In genomic region chr12:130026608-130027176, GRCh38 we compare ENCODE assay signal across 8 cellular contexts.
DNase-seq lines count a peak whose midpoint lies in the region; ATAC-seq and TF ChIP-seq lines count a peak whose summit lies in the region.

No MANE protein-coding gene starts in this region.

- H2AFZ ChIP-seq in HCT116 (ENCODE audit: low read depth, low read length, poor library complexity, severe bottlenecking): no peak overlapping the region

- RAD21 ChIA-PET in HCT116 (lab: Charles Lee; ENCODE audit: low non-redundant PET in 1 of 2, low total read pairs in 2 of 2, uncharacterized antibody in 2 of 2, unreplicated experiment in 2 of 2): no interaction called here

- no peaks in the 10 kb centered on the region for H4K20me1 ChIP-seq in HCT116 (ENCODE audit: insufficient read depth)

- H3K79me2 ChIP-seq in HCT116 (ENCODE audit: insufficient read depth, low read length): no peaks in the 10 kb centered on the region

- intact Hi-C loops in Calu3 (cut with micrococcal nuclease; ENCODE audit: unreplicated experiment): loop anchor here (1.0 kb wide), 1 partner anchor 309 kb away; no protein-coding TSS in a partner anchor
- intact Hi-C loops in HCT116 (cut with micrococcal nuclease): loop anchor here (1.0 to 5.0 kb wide), 2 partner anchors 311 to 722 kb away; partner anchors contain the start of gene PIWIL1
- intact Hi-C loops in dorsolateral prefrontal cortex (cut with DNase I): no loop called here
- intact Hi-C loops in sciatic nerve (cut with DNase I): no loop called here

- DNase-seq in Calu3 (peak; percentile 57), HCT116 (ENCODE audit: low read depth, low spot score) (no peak), RKO (ENCODE audit: low spot score) (peak; percentile 48), dorsolateral prefrontal cortex (peak in 4 of 10 donors; percentile 45 to 53 (median 49)), sciatic nerve (ENCODE audit: low spot score) (peak; percentile 32), GOT3 (lab: John Stamatoyannopoulos, UW) (no peak)
- no peak for DNase-seq in CD8-positive, alpha-beta memory T cell

- no peaks in the 10 kb centered on the region for H3K9me2 ChIP-seq in HCT116 (ENCODE audit: insufficient read depth)

- H3K4me3 Mint-ChIP-seq in Calu3 (ENCODE audit: low read depth, unreplicated experiment): no peak overlapping the region
- H3K4me3 Mint-ChIP-seq in CD8-positive, alpha-beta memory T cell: no peak overlapping the region

- no peak for ATAC-seq in HCT116
- ATAC-seq in sciatic nerve: no peak
- ATAC-seq in HG03521 (IDR thresholded peaks at IDR 0.05; ENCODE audit: unreplicated experiment): no peak

- no peak overlapping the region for H3K27ac Mint-ChIP-seq in Calu3 (ENCODE audit: unreplicated experiment)
- no peak overlapping the region for H3K27ac Mint-ChIP-seq in CD8-positive, alpha-beta memory T cell

- H3K4me2 ChIP-seq in HCT116 (ENCODE audit: low read length): no peak overlapping the region

- H3K36me3 ChIP-seq in HCT116 (ENCODE audit: control insufficient read depth in 1 of 2, insufficient read depth in 2 of 2, low read length in 2 of 2): no peaks in the 10 kb centered on the region
- H3K36me3 ChIP-seq in CD8-positive, alpha-beta memory T cell (ENCODE audit: insufficient read depth, low read length): no peaks in the 10 kb centered on the region

- H3K4me3 ChIP-seq in HCT116 (replicated peaks in 1 of 2; ENCODE audit: low read depth in 1 of 2, low read length in 2 of 2): no peak overlapping the region
- no peak overlapping the region for H3K4me3 ChIP-seq in dorsolateral prefrontal cortex
- no peak overlapping the region for H3K4me3 ChIP-seq in CD8-positive, alpha-beta memory T cell (ENCODE audit: low read length)

- CTCF ChIA-PET in Calu3 (lab: Charles Lee) (interaction anchor here (0.9 to 1.2 kb wide), 2 partner anchors 9 to 21 kb away, joined by 3 read pairs; no protein-coding TSS in a partner anchor), HCT116 (lab: Charles Lee) (no interaction called here)
- CTCF ChIA-PET in CD8-positive, alpha-beta memory T cell (lab: Charles Lee): no interaction called here

- H3K36me3 Mint-ChIP-seq in Calu3 (ENCODE audit: insufficient read depth, unreplicated experiment): no peaks in the 10 kb centered on the region
- H3K36me3 Mint-ChIP-seq in CD8-positive, alpha-beta memory T cell: no peaks in the 10 kb centered on the region

- no peak for TF ChIP-seq POLR2A in HCT116 (IDR thresholded peaks at IDR 0.05; ENCODE audit: borderline replicate concordance, extremely low read depth, insufficient read depth, insufficient read length)

- no peaks in the 10 kb centered on the region for H3K27me3 Mint-ChIP-seq in Calu3 (ENCODE audit: unreplicated experiment)
- peaks cover 3% of the 10 kb centered on the region in 2 donors for H3K27me3 Mint-ChIP-seq in CD8-positive, alpha-beta memory T cell

- H3K9ac ChIP-seq in HCT116 (ENCODE audit: low read length): no peak overlapping the region

- POLR2A ChIA-PET in HCT116 (lab: Charles Lee): no interaction called here
- POLR2A ChIA-PET in CD8-positive, alpha-beta memory T cell (lab: Charles Lee): no interaction called here

- no peaks in the 10 kb centered on the region for H3K4me1 ChIP-seq in HCT116 (ENCODE audit: control insufficient read depth in 1 of 2, insufficient read depth in 2 of 2, low read length in 2 of 2)
- H3K4me1 ChIP-seq in CD8-positive, alpha-beta memory T cell (ENCODE audit: insufficient read depth, low read length): no peaks in the 10 kb centered on the region

- peak; percentile 28; the same call in 1 of the 2 replicates for TF ChIP-seq RAD21 in HCT116 (IDR thresholded peaks at IDR 0.05; ENCODE audit: low read depth)

- peaks cover 11% of the 10 kb centered on the region for H3K9me3 Mint-ChIP-seq in Calu3 (ENCODE audit: low read depth, unreplicated experiment)
- H3K9me3 Mint-ChIP-seq in CD8-positive, alpha-beta memory T cell: peaks cover 0 to 3% (median 0%) of the 10 kb centered on the region in 5 donors

- H3K27me3 ChIP-seq in HCT116 (ENCODE audit: insufficient read depth, low read length) (no peaks in the 10 kb centered on the region), dorsolateral prefrontal cortex (peaks cover 0 to 3% (median 0%) of the 10 kb centered on the region in 45 donors)
- H3K27me3 ChIP-seq in CD8-positive, alpha-beta memory T cell (ENCODE audit: insufficient read depth, low read length, poor library complexity, severe bottlenecking): no peaks in the 10 kb centered on the region

- BruUV-seq in Calu3 (replicated peaks; lab: Mats Ljungman, UMichigan) (no TSS peak), HCT116 (replicated peaks; lab: Mats Ljungman, UMichigan) (no TSS peak)

- H3K27ac ChIP-seq in HCT116 (ENCODE audit: low read depth, low read length) (no peak overlapping the region), dorsolateral prefrontal cortex (no peak overlapping the region)
- H3K27ac ChIP-seq in CD8-positive, alpha-beta memory T cell (ENCODE audit: low read depth, low read length): no peak overlapping the region

- H3K9me3 ChIP-seq in HCT116 (ENCODE audit: control insufficient read depth in 1 of 2, insufficient read depth in 1 of 2, low read depth in 1 of 2, low read length in 2 of 2): no peaks in the 10 kb centered on the region
- no peaks in the 10 kb centered on the region for H3K9me3 ChIP-seq in CD8-positive, alpha-beta memory T cell (ENCODE audit: low read length)

- H3K4me1 Mint-ChIP-seq in Calu3 (ENCODE audit: low read depth, unreplicated experiment): no peaks in the 10 kb centered on the region
- H3K4me1 Mint-ChIP-seq in CD8-positive, alpha-beta memory T cell: no peaks in the 10 kb centered on the region

- TF ChIP-seq CTCF in Calu3 (IDR thresholded peaks at IDR 0.05; ENCODE audit: unreplicated experiment) (no peak), HCT116 (IDR thresholded peaks at IDR 0.05 in 2 of 3, conservative IDR thresholded peaks at IDR 0.05 in 1 of 3; ENCODE audit: borderline replicate concordance in 1 of 3, insufficient read depth in 1 of 3, low read depth in 2 of 3, low read length in 2 of 3) (peak in 2 of 3 experiments; percentile 56 to 58; a peak in 4 of 6 replicates), dorsolateral prefrontal cortex (IDR thresholded peaks at IDR 0.05 in 54 of 56, conservative IDR thresholded peaks at IDR 0.05 in 2 of 56; ENCODE audit: low read depth in 1 of 56, partially characterized antibody in 56 of 56) (peak in 55 of 56 donors; percentile 25 to 72 (median 57))

TF ChIP-seq in HCT116, 20 proteins besides CTCF, POLR2A, EP300 and RAD21:
- TF ChIP-seq SP1 (IDR thresholded peaks at IDR 0.05; ENCODE audit: low read depth): no peak

Comparison
In these comparisons a context has a peak if more than half of its experiments do, and no peak if none do; other contexts are left out.
1. DNase-seq: peak in Calu3 (single experiment), RKO (single experiment) and sciatic nerve (single experiment); none in HCT116 (single experiment), CD8-positive, alpha-beta memory T cell (0 of 5) and GOT3 (single experiment).
2. intact Hi-C loops: an anchor here in Calu3 (1.0 kb wide) and HCT116 (1.0 to 5.0 kb wide); none called in dorsolateral prefrontal cortex and sciatic nerve.